ENCODE assay signal across 8 cellular contexts in genomic region chr17:29124135-29124930, GRCh38. TPM values are rescaled to one million over a fixed set of nuclear protein-coding genes. Genes with fewer than 3 reads are reported as not detected.
DNase-seq lines count a peak whose midpoint lies in the region; ATAC-seq and TF ChIP-seq lines count a peak whose summit lies in the region.

No MANE protein-coding gene starts in this region.

- H3K36me3 ChIP-seq in neural progenitor cell = no peaks in the 10 kb centered on the region

- no peak overlapping the region for H3K27ac Mint-ChIP-seq in neural progenitor cell

- H3K27ac ChIP-seq in neural progenitor cell = no peak overlapping the region

- peak; percentile 70 for TF ChIP-seq CTCF in HFF-Myc (IDR thresholded peaks at IDR 0.05; ENCODE audit: low read depth, low read length, missing control alignments)
- peak; percentile 80 for TF ChIP-seq CTCF in fibroblast of the aortic adventitia (IDR thresholded peaks at IDR 0.05; ENCODE audit: insufficient read depth, low read length)
- peak; percentile 68 for TF ChIP-seq CTCF in neural progenitor cell (IDR thresholded peaks at IDR 0.05)

- no peaks in the 10 kb centered on the region for H3F3A ChIP-seq in neural progenitor cell (ENCODE audit: low read depth)

- no peak overlapping the region for H3K4me3 ChIP-seq in HFF-Myc (replicated peaks; ENCODE audit: low read depth, low read length)
- no peak overlapping the region for H3K4me3 ChIP-seq in fibroblast of the aortic adventitia (ENCODE audit: low read depth, low read length)
- no peak overlapping the region for H3K4me3 ChIP-seq in neural progenitor cell

- no peak overlapping the region for H2AFZ ChIP-seq in neural progenitor cell (replicated peaks)

- no peaks in the 10 kb centered on the region for H4K20me1 ChIP-seq in neural progenitor cell (ENCODE audit: low read depth)

- DNase-seq in DMS79 (lab: John Stamatoyannopoulos, UW) = peak; percentile 72
- DNase-seq in HFF-Myc (ENCODE audit: extremely low read depth, low read depth) = no peak
- peak; percentile 68 for DNase-seq in NCI-H226
- peak; percentile 54 for DNase-seq in activated CD4-positive, alpha-beta T cell treated with anti-CD3 and anti-CD28 coated beads for 48 hours
- peak; percentile 85 for DNase-seq in fibroblast of the aortic adventitia (ENCODE audit: low read depth)
- peak; percentile 72 for DNase-seq in neural progenitor cell (ENCODE audit: low spot score)

- no peaks in the 10 kb centered on the region for H3K4me1 Mint-ChIP-seq in neural progenitor cell

- ATAC-seq in GM21717 (IDR thresholded peaks at IDR 0.05; ENCODE audit: unreplicated experiment) (no peak), HG03175 (IDR thresholded peaks at IDR 0.05; ENCODE audit: unreplicated experiment) (no peak)

- H3K4me3 Mint-ChIP-seq in neural progenitor cell = no peak overlapping the region

- no peak overlapping the region for H3K4me2 ChIP-seq in neural progenitor cell

- no peak overlapping the region for H3K9ac ChIP-seq in neural progenitor cell

- no peaks in the 10 kb centered on the region for H3K27me3 ChIP-seq in neural progenitor cell

- H3K9me3 Mint-ChIP-seq in neural progenitor cell = no peaks in the 10 kb centered on the region

- peaks cover 5% of the 10 kb centered on the region for H3K4me1 ChIP-seq in neural progenitor cell

- no peaks in the 10 kb centered on the region for H3K9me3 ChIP-seq in neural progenitor cell (ENCODE audit: low read depth)

- no peaks in the 10 kb centered on the region for H3K36me3 Mint-ChIP-seq in neural progenitor cell

- peaks cover 4% of the 10 kb centered on the region for H3K27me3 Mint-ChIP-seq in neural progenitor cell (ENCODE audit: insufficient read depth, low read depth)

- no peaks in the 10 kb centered on the region for H3K79me2 ChIP-seq in neural progenitor cell (ENCODE audit: low read depth)

RNA-seq across cellular contexts. Expression of gene MYO18A, which starts 55.9 kb away (rescaled TPM):
- total RNA-seq in fibroblast of the aortic adventitia (ENCODE audit: low replicate concordance) = 78.3 and 82.8 TPM in 2 replicates
- 11.6 and 24.8 TPM in 2 replicates for total RNA-seq in neural progenitor cell (ENCODE audit: low replicate concordance)
